In the genomic region with DNA sequence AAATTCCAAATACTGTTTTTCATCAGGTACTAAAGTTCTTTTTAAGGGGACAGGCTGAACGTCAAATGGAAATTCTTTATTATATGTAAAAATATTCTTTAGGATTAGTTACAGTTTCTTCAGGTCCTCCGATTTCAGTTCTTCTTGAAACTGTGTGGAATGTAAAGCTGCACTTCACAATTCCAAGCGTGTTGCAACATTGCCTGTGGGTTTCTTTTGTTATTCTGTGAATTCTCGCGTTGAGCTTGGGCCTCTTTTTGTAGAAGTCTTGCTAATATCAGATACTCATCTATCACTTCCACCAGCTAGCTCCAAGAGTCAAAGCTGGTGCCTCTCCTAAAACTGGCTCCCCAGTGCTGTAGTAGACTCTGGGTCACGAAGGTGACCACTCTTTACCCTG, we compare ENCODE assay signal across 6 cellular contexts.
"Had no signal": no experiment of that assay in that cellular context is flagged by ENCODE, and none has a peak within 500 bp of the region (broad histone marks: within the 10 kb centered on the region; RNA-seq: fewer than 3 reads in every experiment).

No MANE protein-coding gene starts in this region.

- H3K4me3 ChIP-seq: K562 had no signal

- H3K27ac Mint-ChIP-seq: IgD-negative memory B cell had no signal

- DNase-seq: IMR-90, KBM-7 had no signal

- H3K27ac ChIP-seq: HL-60 had no signal

- H3K4me1 Mint-ChIP-seq: IgD-negative memory B cell had no signal

- ATAC-seq: HepG2, K562 had no signal

- H3K27me3 Mint-ChIP-seq: IgD-negative memory B cell had no signal

- H3K4me3 Mint-ChIP-seq: IgD-negative memory B cell had no signal
